ENCODE assay signal across 8 cellular contexts in the genomic region with DNA sequence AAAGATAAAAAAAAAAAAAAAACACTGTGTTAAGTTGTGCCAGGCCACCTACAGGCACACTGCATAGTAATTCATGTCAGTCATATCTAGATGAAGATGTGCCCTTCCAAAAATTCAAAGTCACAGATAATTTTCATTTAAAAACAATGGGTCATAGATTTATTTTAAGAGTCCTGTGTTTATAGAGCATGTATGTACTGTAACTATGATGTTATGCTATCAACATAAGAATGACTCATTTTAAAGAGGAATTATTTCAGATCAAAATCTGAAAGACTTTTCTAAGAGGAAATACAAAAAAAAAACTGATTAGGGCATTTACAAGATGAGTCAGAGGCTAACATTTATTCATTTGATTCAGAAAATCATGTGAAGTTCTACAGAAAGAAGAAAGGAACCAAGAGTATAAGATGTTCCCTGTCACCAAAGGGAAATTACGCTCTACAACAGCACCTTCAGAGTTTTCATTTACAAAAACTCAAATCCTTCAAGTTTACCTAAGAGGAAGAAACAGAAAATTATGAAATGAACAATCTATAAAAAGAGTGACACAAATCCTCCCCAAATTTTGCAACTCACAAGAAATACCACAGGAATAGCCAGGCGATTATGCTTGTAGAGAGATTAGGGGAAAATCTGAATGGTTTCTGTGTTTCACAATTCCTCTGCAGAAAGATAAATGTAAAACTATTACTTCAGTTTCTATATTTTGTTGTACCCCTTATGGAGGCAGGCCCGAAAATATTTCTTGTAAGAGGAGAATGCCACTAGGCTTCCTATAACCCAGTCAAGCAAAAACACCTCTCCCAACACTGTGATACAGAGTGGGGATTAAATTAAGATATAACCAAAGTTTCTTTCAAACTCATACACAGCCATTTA. TPM values are rescaled to one million over a fixed set of nuclear protein-coding genes. Genes with fewer than 3 reads are reported as not detected.
DNase-seq lines count a peak whose midpoint lies in the region; ATAC-seq, FAIRE-seq and TF ChIP-seq lines count a peak whose summit lies in the region.

No MANE protein-coding gene starts in this region.

- H3K27ac Mint-ChIP-seq in astrocyte (ENCODE audit: unreplicated experiment): peak overlapping the region; percentile 16

- no peaks in the 10 kb centered on the region for H3K9me3 ChIP-seq in astrocyte (ENCODE audit: insufficient read depth, low read depth, low read length)
- H3K9me3 ChIP-seq in right lobe of liver: no peaks in the 10 kb centered on the region

- H3K9ac ChIP-seq in astrocyte (ENCODE audit: low read length): peak overlapping the region; percentile 52

- H3K27me3 ChIP-seq in astrocyte (ENCODE audit: insufficient read depth, low read length) (no peaks in the 10 kb centered on the region), right lobe of liver (no peaks in the 10 kb centered on the region)

- H3K4me1 ChIP-seq in astrocyte (ENCODE audit: insufficient read depth, low read length): peaks cover 20% of the 10 kb centered on the region
- peaks cover 2 to 25% (median 9%) of the 10 kb centered on the region in 4 donors for H3K4me1 ChIP-seq in right lobe of liver

- H3K79me2 ChIP-seq in astrocyte (ENCODE audit: insufficient read depth, low read length): peaks cover 93% of the 10 kb centered on the region

- H3K4me3 ChIP-seq in astrocyte (ENCODE audit: insufficient read depth, low read depth, low read length) (no peak overlapping the region), right lobe of liver (no peak overlapping the region)

- no peaks in the 10 kb centered on the region for H3K27me3 Mint-ChIP-seq in astrocyte (ENCODE audit: low read depth, unreplicated experiment)

- TF ChIP-seq CTCF in LNCAP (IDR thresholded peaks at IDR 0.05) (peak; percentile 25; the same call in 1 of the 2 replicates), astrocyte (IDR thresholded peaks at IDR 0.05; ENCODE audit: insufficient read depth, low read depth, low read length) (peak; percentile 7), right lobe of liver (IDR thresholded peaks at IDR 0.05) (no peak)

- TF ChIP-seq POLR2A in right lobe of liver (IDR thresholded peaks at IDR 0.05): no peak

- peaks cover 13% of the 10 kb centered on the region for H3K4me1 Mint-ChIP-seq in astrocyte (ENCODE audit: low read depth, unreplicated experiment)

- intact Hi-C loops in right lobe of liver (cut with DNase I): no loop called here

- peak overlapping the region; percentile 75 for H3K27ac ChIP-seq in astrocyte (ENCODE audit: low read depth, low read length)
- H3K27ac ChIP-seq in right lobe of liver: peak overlapping the region; percentile 2 to 68 (median 27)

- no peaks in the 10 kb centered on the region for H3K9me3 Mint-ChIP-seq in astrocyte (ENCODE audit: unreplicated experiment)

- peak; percentile 78 for FAIRE-seq in astrocyte (lab: Jason Lieb, UNC)

- H3K36me3 ChIP-seq in astrocyte (ENCODE audit: insufficient read depth, low read length) (no peaks in the 10 kb centered on the region), right lobe of liver (no peaks in the 10 kb centered on the region)

- H3K4me2 ChIP-seq in astrocyte (ENCODE audit: low read length): peak overlapping the region; percentile 60

- H2AFZ ChIP-seq in astrocyte (ENCODE audit: low read depth, low read length): no peak overlapping the region

- H3K36me3 Mint-ChIP-seq in astrocyte (ENCODE audit: low read depth, unreplicated experiment): peaks cover 1% of the 10 kb centered on the region

- peak in 1 of 4 donors; percentile 52 for ATAC-seq in right lobe of liver

- H3K4me3 Mint-ChIP-seq in astrocyte (ENCODE audit: unreplicated experiment): no peak overlapping the region

- peak; percentile 39 for DNase-seq in GM03348 (ENCODE audit: low spot score)
- peak; percentile 79 for DNase-seq in astrocyte (ENCODE audit: low read depth)
- no peak for DNase-seq in right lobe of liver
- DNase-seq in hippocampal formation (lab: John Stamatoyannopoulos, UW): no peak
- DNase-seq in GOT3 (lab: John Stamatoyannopoulos, UW): no peak
- DNase-seq in SK-N-DZ (ENCODE audit: low spot score): no peak
- no peak for DNase-seq in NCI-H1417 treated with DMSO at 0.1 percent for 48 hours (lab: John Stamatoyannopoulos, UW)

- H4K20me1 ChIP-seq in astrocyte (ENCODE audit: insufficient read depth, low read length): peaks cover 61% of the 10 kb centered on the region

- WGBS in right lobe of liver (ENCODE audit: insufficient coverage, low coverage, low lambda C conversion rate, missing lambda C conversion rate): 36% methylated on average over 3 of the region's 3 CpGs

RNA-seq across cellular contexts. Expression of gene TP53BP2, which starts 13.8 kb away (rescaled TPM):
- 42.3 and 46.6 TPM in 2 replicates for total RNA-seq in astrocyte
- 10 to 100 TPM; 13.7 to 46.4 (median 19.0) TPM for total RNA-seq in right lobe of liver
- 51.7 and 52.8 TPM in 2 replicates for polyA plus RNA-seq in SK-N-DZ (2014; cell fraction: cytosol; rRNA removed)
- 36.7 and 42.5 TPM in 2 replicates for polyA plus RNA-seq in SK-N-DZ (2014; cell fraction: nucleus; rRNA removed)

Comparison
In these comparisons a context has a peak if more than half of its experiments do, and no peak if none do; other contexts are left out.
1. DNase-seq: peak in GM03348 (single experiment) and astrocyte (single experiment); none in right lobe of liver (0 of 3), hippocampal formation (0 of 2), GOT3 (single experiment), SK-N-DZ (single experiment) and NCI-H1417 treated with DMSO at 0.1 percent for 48 hours (single experiment).
2. CTCF ChIP-seq: peak in LNCAP (single experiment) and astrocyte (single experiment); none in right lobe of liver (0 of 4).